In genomic region chrX:107715331-107716044, GRCh38 we compare ENCODE assay signal across 8 cellular contexts.
DNase-seq lines count a peak whose midpoint lies in the region; ATAC-seq and TF ChIP-seq lines count a peak whose summit lies in the region.

No MANE protein-coding gene starts in this region.

- intact Hi-C loops in breast epithelium (cut with DNase I; ENCODE audit: low total_unique reads), result loop anchor here (5.0 kb wide), 1 partner anchor 38 kb away; no protein-coding TSS in a partner anchor
- intact Hi-C loops in right lobe of liver (cut with DNase I), result loop anchor here in 1 of 2 donors (10.0 kb wide), 1 partner anchor 59 kb away; the partner anchor contains the start of genes NCBP2L and TSC22D3

- 28% methylated on average over 8 of the region's 13 CpGs for WGBS in right lobe of liver (ENCODE audit: insufficient coverage, low coverage, low lambda C conversion rate, missing lambda C conversion rate)

- TF ChIP-seq CTCF in LNCaP clone FGC (IDR thresholded peaks at IDR 0.05; ENCODE audit: control insufficient read depth, extremely low read depth, insufficient read depth) (no peak), breast epithelium (IDR thresholded peaks at IDR 0.05) (no peak), right lobe of liver (IDR thresholded peaks at IDR 0.05) (no peak), thoracic aorta (IDR thresholded peaks at IDR 0.05) (no peak)

- no peak for ATAC-seq in right lobe of liver
- no peak for ATAC-seq in thoracic aorta (ENCODE audit: insufficient number of reproducible peaks, low FRiP score, low read depth)
- no peak for ATAC-seq in HG02885 (IDR thresholded peaks at IDR 0.05; ENCODE audit: poor library complexity, unreplicated experiment)

- DNase-seq in AG08396 (ENCODE audit: low spot score) (peak; percentile 36), LNCaP clone FGC (ENCODE audit: low read depth) (no peak), breast epithelium (ENCODE audit: low spot score in 2 of 2) (no peak), right lobe of liver (peak in 1 of 3 donors; percentile 21), thoracic aorta (ENCODE audit: low spot score) (no peak), ACHN (no peak), NCI-H510A treated with DMSO at 0.1 percent for 48 hours (lab: John Stamatoyannopoulos, UW) (no peak)

- in situ Hi-C loops in ACHN (cut with HindIII; ENCODE audit: low pct_ligation_motif_present, low pct_unique_long_range_greater_than_20kb, low sequenced_read_pairs), result no loop called here

- H3K4me3 ChIP-seq in LNCaP clone FGC (ENCODE audit: low read depth, low read length), result peak overlapping the region; percentile 73
- peak overlapping the region; percentile 72 to 83 (median 82) for H3K4me3 ChIP-seq in breast epithelium
- peak overlapping the region; percentile 50 to 65 (median 58) for H3K4me3 ChIP-seq in right lobe of liver
- H3K4me3 ChIP-seq in thoracic aorta, result peak overlapping the region; percentile 91

- H3K9me3 ChIP-seq in breast epithelium (no peaks in the 10 kb centered on the region), right lobe of liver (no peaks in the 10 kb centered on the region), thoracic aorta (no peaks in the 10 kb centered on the region)

- no peak for TF ChIP-seq POLR2A in breast epithelium (IDR thresholded peaks at IDR 0.05)
- TF ChIP-seq POLR2A in right lobe of liver (IDR thresholded peaks at IDR 0.05), result no peak

- no peaks in the 10 kb centered on the region for H3K36me3 ChIP-seq in breast epithelium
- peaks cover 0 to 11% (median 0%) of the 10 kb centered on the region in 4 donors for H3K36me3 ChIP-seq in right lobe of liver
- peaks cover 22% of the 10 kb centered on the region for H3K36me3 ChIP-seq in thoracic aorta

- peaks cover 0 to 55% of the 10 kb centered on the region in 2 donors for H3K27me3 ChIP-seq in breast epithelium
- H3K27me3 ChIP-seq in right lobe of liver, result no peaks in the 10 kb centered on the region
- H3K27me3 ChIP-seq in thoracic aorta (replicated peaks; ENCODE audit: insufficient read depth), result no peaks in the 10 kb centered on the region

- no peaks in the 10 kb centered on the region for H3K4me1 ChIP-seq in breast epithelium
- H3K4me1 ChIP-seq in right lobe of liver, result peaks cover 0 to 17% (median 4%) of the 10 kb centered on the region in 4 donors
- H3K4me1 ChIP-seq in thoracic aorta (ENCODE audit: control insufficient read depth in 1 of 2, low read depth in 2 of 2), result peaks cover 12 to 42% of the 10 kb centered on the region in 2 donors

- H3K27ac ChIP-seq in breast epithelium (peak overlapping the region; percentile 84 to 97), right lobe of liver (peak overlapping the region; percentile 76 to 91 (median 86)), thoracic aorta (peak overlapping the region; percentile 98 to 99)
